In the genomic region with DNA sequence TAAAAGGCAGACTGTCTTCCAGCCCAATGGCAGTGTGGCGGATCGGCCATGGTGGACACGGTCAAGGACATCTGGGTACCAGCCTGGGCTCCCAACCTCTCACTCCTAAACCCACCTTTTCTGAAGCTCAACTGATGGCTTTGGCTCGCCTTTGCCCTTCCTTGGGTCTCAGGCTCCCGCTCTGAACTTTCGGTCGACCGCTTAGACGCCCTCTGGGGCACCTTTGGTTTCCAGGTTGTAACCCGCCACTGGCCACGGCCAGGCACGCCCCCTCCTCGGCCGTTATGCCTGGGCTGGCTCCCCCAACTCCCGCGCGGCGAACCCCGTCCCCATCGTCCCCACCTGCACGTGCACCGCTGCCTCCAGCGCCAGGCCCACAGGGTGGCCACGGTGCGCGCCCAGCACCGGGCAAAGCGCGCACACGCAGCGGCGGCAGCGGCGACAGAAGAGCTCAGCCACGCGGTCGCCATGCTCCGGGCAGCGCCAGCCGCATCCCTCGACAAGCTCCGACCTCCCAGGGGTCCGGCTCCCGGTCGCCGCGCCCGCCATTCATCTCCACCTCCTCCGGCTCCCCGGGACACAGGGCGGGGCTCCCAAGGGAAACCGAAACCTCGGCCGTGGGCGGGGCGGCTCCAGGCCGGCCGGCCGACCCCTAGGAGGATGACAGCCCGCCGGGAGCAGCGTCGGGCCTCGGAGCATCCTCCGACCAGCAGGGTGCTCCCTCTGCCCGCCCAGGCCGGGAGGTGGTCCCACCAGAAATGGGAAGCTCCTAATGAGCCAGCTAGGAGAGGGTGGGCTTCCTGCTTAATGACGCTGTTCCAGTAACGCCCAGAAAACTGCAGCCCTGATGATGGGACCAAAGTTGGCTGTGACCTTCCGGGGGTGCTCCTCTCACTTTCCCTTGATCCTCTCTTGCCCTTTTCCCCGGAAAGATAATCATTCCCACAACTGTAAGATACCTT, we compare ENCODE assay signal across 1 cellular context.
TF ChIP-seq lines count a peak whose summit lies in the region.

A gene with protein sequence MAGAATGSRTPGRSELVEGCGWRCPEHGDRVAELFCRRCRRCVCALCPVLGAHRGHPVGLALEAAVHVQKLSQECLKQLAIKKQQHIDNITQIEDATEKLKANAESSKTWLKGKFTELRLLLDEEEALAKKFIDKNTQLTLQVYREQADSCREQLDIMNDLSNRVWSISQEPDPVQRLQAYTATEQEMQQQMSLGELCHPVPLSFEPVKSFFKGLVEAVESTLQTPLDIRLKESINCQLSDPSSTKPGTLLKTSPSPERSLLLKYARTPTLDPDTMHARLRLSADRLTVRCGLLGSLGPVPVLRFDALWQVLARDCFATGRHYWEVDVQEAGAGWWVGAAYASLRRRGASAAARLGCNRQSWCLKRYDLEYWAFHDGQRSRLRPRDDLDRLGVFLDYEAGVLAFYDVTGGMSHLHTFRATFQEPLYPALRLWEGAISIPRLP (minus strand): TSS at position 583 of the 962 bp plus-strand sequence. CDS start 34 bp downstream, at position 549.

TF ChIP-seq in WTC11, 78 proteins besides CTCF, POLR2A, EP300 and RAD21 (continued from another document):
- TF ChIP-seq ZNF219 (CRISPR knock-in tag; IDR thresholded peaks at IDR 0.05; ENCODE audit: borderline replicate concordance) (peak; percentile 86; the same call in 1 of the 2 replicates), FOXK1 (CRISPR knock-in tag; IDR thresholded peaks at IDR 0.05) (peak; percentile 78), NR1H2 (CRISPR knock-in tag; IDR thresholded peaks at IDR 0.05) (no peak), TP53 (CRISPR knock-in tag; IDR thresholded peaks at IDR 0.05) (peak; percentile 95), NR2C2 (CRISPR knock-in tag; IDR thresholded peaks at IDR 0.05) (peak; percentile 59), EMX1 (CRISPR knock-in tag; IDR thresholded peaks at IDR 0.05) (no peak), CREB1 (CRISPR knock-in tag; IDR thresholded peaks at IDR 0.05) (peak; percentile 90), RORB (CRISPR knock-in tag; IDR thresholded peaks at IDR 0.05) (no peak), ELF4 (CRISPR knock-in tag; IDR thresholded peaks at IDR 0.05; ENCODE audit: low read depth) (peak; percentile 90; the same call in 1 of the 2 replicates), KAT7 (CRISPR knock-in tag; IDR thresholded peaks at IDR 0.05; ENCODE audit: borderline replicate concordance) (no peak; the same call in 1 of the 2 replicates), ZNF317 (CRISPR knock-in tag; IDR thresholded peaks at IDR 0.05; ENCODE audit: borderline replicate concordance, low read depth) (peak; percentile 52; the same call in 1 of the 2 replicates), HMGA2 (CRISPR knock-in tag; IDR thresholded peaks at IDR 0.05) (no peak), CBFB (CRISPR knock-in tag; IDR thresholded peaks at IDR 0.05; ENCODE audit: low read depth) (0 out of 2 replicates have a peak, but pooled peaks have one; percentile 71), ZBTB21 (CRISPR knock-in tag; IDR thresholded peaks at IDR 0.05; ENCODE audit: borderline replicate concordance) (peak; percentile 94; the same call in 1 of the 2 replicates), IRF2 (CRISPR knock-in tag; IDR thresholded peaks at IDR 0.05; ENCODE audit: borderline replicate concordance, low read depth) (no peak)
- TF ChIP-seq, protein P1, sequence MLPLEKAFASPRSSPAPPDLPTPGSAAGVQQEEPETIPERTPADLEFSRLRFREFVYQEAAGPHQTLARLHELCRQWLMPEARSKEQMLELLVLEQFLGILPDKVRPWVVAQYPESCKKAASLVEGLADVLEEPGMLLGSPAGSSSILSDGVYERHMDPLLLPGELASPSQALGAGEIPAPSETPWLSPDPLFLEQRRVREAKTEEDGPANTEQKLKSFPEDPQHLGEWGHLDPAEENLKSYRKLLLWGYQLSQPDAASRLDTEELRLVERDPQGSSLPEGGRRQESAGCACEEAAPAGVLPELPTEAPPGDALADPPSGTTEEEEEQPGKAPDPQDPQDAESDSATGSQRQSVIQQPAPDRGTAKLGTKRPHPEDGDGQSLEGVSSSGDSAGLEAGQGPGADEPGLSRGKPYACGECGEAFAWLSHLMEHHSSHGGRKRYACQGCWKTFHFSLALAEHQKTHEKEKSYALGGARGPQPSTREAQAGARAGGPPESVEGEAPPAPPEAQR (CRISPR knock-in tag; IDR thresholded peaks at IDR 0.05): no peak
- TF ChIP-seq, protein P2, sequence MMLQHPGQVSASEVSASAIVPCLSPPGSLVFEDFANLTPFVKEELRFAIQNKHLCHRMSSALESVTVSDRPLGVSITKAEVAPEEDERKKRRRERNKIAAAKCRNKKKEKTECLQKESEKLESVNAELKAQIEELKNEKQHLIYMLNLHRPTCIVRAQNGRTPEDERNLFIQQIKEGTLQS (CRISPR knock-in tag; conservative IDR thresholded peaks at IDR 0.05): no peak; the same call in 1 of the 2 replicates
- TF ChIP-seq, protein P3, sequence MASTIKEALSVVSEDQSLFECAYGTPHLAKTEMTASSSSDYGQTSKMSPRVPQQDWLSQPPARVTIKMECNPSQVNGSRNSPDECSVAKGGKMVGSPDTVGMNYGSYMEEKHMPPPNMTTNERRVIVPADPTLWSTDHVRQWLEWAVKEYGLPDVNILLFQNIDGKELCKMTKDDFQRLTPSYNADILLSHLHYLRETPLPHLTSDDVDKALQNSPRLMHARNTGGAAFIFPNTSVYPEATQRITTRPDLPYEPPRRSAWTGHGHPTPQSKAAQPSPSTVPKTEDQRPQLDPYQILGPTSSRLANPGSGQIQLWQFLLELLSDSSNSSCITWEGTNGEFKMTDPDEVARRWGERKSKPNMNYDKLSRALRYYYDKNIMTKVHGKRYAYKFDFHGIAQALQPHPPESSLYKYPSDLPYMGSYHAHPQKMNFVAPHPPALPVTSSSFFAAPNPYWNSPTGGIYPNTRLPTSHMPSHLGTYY (CRISPR knock-in tag; IDR thresholded peaks at IDR 0.05): no peak
- TF ChIP-seq, protein P4, sequence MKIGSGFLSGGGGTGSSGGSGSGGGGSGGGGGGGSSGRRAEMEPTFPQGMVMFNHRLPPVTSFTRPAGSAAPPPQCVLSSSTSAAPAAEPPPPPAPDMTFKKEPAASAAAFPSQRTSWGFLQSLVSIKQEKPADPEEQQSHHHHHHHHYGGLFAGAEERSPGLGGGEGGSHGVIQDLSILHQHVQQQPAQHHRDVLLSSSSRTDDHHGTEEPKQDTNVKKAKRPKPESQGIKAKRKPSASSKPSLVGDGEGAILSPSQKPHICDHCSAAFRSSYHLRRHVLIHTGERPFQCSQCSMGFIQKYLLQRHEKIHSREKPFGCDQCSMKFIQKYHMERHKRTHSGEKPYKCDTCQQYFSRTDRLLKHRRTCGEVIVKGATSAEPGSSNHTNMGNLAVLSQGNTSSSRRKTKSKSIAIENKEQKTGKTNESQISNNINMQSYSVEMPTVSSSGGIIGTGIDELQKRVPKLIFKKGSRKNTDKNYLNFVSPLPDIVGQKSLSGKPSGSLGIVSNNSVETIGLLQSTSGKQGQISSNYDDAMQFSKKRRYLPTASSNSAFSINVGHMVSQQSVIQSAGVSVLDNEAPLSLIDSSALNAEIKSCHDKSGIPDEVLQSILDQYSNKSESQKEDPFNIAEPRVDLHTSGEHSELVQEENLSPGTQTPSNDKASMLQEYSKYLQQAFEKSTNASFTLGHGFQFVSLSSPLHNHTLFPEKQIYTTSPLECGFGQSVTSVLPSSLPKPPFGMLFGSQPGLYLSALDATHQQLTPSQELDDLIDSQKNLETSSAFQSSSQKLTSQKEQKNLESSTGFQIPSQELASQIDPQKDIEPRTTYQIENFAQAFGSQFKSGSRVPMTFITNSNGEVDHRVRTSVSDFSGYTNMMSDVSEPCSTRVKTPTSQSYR (CRISPR knock-in tag; IDR thresholded peaks at IDR 0.05): peak; percentile 47; the same call in 1 of the 2 replicates
- TF ChIP-seq, protein P5, sequence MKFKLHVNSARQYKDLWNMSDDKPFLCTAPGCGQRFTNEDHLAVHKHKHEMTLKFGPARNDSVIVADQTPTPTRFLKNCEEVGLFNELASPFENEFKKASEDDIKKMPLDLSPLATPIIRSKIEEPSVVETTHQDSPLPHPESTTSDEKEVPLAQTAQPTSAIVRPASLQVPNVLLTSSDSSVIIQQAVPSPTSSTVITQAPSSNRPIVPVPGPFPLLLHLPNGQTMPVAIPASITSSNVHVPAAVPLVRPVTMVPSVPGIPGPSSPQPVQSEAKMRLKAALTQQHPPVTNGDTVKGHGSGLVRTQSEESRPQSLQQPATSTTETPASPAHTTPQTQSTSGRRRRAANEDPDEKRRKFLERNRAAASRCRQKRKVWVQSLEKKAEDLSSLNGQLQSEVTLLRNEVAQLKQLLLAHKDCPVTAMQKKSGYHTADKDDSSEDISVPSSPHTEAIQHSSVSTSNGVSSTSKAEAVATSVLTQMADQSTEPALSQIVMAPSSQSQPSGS (CRISPR knock-in tag; IDR thresholded peaks at IDR 0.05; ENCODE audit: borderline replicate concordance, low read depth): no peak
- TF ChIP-seq, protein P6, sequence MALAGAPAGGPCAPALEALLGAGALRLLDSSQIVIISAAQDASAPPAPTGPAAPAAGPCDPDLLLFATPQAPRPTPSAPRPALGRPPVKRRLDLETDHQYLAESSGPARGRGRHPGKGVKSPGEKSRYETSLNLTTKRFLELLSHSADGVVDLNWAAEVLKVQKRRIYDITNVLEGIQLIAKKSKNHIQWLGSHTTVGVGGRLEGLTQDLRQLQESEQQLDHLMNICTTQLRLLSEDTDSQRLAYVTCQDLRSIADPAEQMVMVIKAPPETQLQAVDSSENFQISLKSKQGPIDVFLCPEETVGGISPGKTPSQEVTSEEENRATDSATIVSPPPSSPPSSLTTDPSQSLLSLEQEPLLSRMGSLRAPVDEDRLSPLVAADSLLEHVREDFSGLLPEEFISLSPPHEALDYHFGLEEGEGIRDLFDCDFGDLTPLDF (CRISPR knock-in tag; IDR thresholded peaks at IDR 0.05): peak; percentile 81; the same call in 1 of the 2 replicates
- TF ChIP-seq, protein P7, sequence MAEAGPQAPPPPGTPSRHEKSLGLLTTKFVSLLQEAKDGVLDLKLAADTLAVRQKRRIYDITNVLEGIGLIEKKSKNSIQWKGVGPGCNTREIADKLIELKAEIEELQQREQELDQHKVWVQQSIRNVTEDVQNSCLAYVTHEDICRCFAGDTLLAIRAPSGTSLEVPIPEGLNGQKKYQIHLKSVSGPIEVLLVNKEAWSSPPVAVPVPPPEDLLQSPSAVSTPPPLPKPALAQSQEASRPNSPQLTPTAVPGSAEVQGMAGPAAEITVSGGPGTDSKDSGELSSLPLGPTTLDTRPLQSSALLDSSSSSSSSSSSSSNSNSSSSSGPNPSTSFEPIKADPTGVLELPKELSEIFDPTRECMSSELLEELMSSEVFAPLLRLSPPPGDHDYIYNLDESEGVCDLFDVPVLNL (CRISPR knock-in tag; IDR thresholded peaks at IDR 0.05; ENCODE audit: borderline replicate concordance, low read depth): no peak
- TF ChIP-seq, protein P8, sequence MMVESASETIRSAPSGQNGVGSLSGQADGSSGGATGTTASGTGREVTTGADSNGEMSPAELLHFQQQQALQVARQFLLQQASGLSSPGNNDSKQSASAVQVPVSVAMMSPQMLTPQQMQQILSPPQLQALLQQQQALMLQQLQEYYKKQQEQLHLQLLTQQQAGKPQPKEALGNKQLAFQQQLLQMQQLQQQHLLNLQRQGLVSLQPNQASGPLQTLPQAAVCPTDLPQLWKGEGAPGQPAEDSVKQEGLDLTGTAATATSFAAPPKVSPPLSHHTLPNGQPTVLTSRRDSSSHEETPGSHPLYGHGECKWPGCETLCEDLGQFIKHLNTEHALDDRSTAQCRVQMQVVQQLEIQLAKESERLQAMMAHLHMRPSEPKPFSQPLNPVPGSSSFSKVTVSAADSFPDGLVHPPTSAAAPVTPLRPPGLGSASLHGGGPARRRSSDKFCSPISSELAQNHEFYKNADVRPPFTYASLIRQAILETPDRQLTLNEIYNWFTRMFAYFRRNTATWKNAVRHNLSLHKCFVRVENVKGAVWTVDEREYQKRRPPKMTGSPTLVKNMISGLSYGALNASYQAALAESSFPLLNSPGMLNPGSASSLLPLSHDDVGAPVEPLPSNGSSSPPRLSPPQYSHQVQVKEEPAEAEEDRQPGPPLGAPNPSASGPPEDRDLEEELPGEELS (CRISPR knock-in tag; IDR thresholded peaks at IDR 0.05): peak; percentile 90
- TF ChIP-seq, protein P9, sequence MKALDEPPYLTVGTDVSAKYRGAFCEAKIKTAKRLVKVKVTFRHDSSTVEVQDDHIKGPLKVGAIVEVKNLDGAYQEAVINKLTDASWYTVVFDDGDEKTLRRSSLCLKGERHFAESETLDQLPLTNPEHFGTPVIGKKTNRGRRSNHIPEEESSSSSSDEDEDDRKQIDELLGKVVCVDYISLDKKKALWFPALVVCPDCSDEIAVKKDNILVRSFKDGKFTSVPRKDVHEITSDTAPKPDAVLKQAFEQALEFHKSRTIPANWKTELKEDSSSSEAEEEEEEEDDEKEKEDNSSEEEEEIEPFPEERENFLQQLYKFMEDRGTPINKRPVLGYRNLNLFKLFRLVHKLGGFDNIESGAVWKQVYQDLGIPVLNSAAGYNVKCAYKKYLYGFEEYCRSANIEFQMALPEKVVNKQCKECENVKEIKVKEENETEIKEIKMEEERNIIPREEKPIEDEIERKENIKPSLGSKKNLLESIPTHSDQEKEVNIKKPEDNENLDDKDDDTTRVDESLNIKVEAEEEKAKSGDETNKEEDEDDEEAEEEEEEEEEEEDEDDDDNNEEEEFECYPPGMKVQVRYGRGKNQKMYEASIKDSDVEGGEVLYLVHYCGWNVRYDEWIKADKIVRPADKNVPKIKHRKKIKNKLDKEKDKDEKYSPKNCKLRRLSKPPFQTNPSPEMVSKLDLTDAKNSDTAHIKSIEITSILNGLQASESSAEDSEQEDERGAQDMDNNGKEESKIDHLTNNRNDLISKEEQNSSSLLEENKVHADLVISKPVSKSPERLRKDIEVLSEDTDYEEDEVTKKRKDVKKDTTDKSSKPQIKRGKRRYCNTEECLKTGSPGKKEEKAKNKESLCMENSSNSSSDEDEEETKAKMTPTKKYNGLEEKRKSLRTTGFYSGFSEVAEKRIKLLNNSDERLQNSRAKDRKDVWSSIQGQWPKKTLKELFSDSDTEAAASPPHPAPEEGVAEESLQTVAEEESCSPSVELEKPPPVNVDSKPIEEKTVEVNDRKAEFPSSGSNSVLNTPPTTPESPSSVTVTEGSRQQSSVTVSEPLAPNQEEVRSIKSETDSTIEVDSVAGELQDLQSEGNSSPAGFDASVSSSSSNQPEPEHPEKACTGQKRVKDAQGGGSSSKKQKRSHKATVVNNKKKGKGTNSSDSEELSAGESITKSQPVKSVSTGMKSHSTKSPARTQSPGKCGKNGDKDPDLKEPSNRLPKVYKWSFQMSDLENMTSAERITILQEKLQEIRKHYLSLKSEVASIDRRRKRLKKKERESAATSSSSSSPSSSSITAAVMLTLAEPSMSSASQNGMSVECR (CRISPR knock-in tag; IDR thresholded peaks at IDR 0.05; ENCODE audit: borderline replicate concordance): peak; percentile 90
